1 cellular context compared by ENCODE assay signal in the genomic region with DNA sequence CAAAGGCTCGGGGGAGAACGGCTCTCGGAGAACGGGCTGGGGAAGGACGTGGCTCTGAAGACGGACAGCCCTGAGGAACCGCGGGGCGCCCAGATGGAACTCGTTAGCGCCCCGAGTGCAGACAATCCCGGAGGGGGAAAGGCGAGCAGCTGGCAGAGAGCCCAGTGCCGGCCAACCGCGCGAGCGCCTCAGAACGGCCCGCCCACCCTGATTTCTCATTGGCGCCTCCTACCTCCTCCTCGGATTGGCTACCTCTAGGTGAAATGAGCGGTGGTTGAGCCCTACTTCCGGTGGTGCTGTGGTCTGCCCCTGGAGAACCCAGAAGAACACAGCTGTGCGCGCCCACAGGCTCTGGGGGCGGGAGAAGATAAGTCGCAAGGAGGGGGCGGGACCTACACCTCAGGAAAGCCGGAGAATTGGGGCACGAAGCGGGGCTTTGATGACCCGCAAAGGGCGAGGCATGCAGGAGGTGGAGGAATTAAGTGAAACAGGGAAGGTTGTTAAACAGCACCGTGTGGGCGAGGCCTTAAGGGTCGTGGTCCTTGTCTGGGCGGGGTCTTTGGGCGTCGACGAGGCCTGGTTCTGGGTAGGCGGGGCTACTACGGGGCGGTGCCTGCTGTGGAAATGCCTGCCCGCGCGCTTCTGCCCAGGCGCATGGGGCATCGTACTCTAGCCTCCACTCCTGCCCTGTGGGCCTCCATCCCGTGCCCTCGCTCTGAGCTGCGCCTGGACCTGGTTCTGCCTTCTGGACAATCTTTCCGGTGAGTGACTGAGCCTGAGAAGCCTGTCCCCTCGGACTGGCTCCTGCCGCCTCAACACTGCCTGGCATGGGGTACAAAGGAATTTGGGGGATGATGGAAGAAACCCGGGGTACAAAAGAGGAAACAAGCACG.
TF ChIP-seq lines count a peak whose summit lies in the region.

A gene (plus strand): TSS at position 290 of the 893 bp plus-strand sequence. CDS start 335 bp downstream, at position 625.

TF ChIP-seq in HEK293, 187 proteins besides CTCF, POLR2A, EP300 and RAD21 (continued from another document and continues in another):
- TF ChIP-seq, protein P1, sequence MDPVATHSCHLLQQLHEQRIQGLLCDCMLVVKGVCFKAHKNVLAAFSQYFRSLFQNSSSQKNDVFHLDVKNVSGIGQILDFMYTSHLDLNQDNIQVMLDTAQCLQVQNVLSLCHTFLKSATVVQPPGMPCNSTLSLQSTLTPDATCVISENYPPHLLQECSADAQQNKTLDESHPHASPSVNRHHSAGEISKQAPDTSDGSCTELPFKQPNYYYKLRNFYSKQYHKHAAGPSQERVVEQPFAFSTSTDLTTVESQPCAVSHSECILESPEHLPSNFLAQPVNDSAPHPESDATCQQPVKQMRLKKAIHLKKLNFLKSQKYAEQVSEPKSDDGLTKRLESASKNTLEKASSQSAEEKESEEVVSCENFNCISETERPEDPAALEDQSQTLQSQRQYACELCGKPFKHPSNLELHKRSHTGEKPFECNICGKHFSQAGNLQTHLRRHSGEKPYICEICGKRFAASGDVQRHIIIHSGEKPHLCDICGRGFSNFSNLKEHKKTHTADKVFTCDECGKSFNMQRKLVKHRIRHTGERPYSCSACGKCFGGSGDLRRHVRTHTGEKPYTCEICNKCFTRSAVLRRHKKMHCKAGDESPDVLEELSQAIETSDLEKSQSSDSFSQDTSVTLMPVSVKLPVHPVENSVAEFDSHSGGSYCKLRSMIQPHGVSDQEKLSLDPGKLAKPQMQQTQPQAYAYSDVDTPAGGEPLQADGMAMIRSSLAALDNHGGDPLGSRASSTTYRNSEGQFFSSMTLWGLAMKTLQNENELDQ (tag by site-specific recombination; IDR thresholded peaks at IDR 0.05; ENCODE audit: low read depth), result no peak
- no peak for TF ChIP-seq ZNF292 (tag by site-specific recombination; IDR thresholded peaks at IDR 0.05; ENCODE audit: borderline replicate concordance, low read depth)
- TF ChIP-seq, protein P2, sequence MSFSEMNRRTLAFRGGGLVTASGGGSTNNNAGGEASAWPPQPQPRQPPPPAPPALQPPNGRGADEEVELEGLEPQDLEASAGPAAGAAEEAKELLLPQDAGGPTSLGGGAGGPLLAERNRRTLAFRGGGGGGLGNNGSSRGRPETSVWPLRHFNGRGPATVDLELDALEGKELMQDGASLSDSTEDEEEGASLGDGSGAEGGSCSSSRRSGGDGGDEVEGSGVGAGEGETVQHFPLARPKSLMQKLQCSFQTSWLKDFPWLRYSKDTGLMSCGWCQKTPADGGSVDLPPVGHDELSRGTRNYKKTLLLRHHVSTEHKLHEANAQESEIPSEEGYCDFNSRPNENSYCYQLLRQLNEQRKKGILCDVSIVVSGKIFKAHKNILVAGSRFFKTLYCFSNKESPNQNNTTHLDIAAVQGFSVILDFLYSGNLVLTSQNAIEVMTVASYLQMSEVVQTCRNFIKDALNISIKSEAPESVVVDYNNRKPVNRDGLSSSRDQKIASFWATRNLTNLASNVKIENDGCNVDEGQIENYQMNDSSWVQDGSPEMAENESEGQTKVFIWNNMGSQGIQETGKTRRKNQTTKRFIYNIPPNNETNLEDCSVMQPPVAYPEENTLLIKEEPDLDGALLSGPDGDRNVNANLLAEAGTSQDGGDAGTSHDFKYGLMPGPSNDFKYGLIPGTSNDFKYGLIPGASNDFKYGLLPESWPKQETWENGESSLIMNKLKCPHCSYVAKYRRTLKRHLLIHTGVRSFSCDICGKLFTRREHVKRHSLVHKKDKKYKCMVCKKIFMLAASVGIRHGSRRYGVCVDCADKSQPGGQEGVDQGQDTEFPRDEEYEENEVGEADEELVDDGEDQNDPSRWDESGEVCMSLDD (tag by site-specific recombination; IDR thresholded peaks at IDR 0.05), result peak; percentile 81
- TF ChIP-seq, protein P3, sequence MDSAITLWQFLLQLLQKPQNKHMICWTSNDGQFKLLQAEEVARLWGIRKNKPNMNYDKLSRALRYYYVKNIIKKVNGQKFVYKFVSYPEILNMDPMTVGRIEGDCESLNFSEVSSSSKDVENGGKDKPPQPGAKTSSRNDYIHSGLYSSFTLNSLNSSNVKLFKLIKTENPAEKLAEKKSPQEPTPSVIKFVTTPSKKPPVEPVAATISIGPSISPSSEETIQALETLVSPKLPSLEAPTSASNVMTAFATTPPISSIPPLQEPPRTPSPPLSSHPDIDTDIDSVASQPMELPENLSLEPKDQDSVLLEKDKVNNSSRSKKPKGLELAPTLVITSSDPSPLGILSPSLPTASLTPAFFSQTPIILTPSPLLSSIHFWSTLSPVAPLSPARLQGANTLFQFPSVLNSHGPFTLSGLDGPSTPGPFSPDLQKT (IDR thresholded peaks at IDR 0.05; ENCODE audit: borderline replicate concordance, low read depth, low read length), result no peak
- TF ChIP-seq, protein P4, sequence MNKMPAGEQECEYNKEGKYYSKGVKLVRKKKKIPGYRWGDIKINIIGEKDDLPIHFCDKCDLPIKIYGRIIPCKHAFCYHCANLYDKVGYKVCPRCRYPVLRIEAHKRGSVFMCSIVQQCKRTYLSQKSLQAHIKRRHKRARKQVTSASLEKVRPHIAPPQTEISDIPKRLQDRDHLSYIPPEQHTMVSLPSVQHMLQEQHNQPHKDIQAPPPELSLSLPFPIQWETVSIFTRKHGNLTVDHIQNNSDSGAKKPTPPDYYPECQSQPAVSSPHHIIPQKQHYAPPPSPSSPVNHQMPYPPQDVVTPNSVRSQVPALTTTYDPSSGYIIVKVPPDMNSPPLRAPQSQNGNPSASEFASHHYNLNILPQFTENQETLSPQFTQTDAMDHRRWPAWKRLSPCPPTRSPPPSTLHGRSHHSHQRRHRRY (tag by site-specific recombination; IDR thresholded peaks at IDR 0.05), result no peak
- no peak for TF ChIP-seq ZNF157 (tag by site-specific recombination; IDR thresholded peaks at IDR 0.05)
- peak; percentile 77 for TF ChIP-seq GLIS2 (tag by site-specific recombination; IDR thresholded peaks at IDR 0.05)
- TF ChIP-seq ZNF624 (tag by site-specific recombination; IDR thresholded peaks at IDR 0.05), result no peak
- no peak for TF ChIP-seq ZNF530 (tag by site-specific recombination; IDR thresholded peaks at IDR 0.05; ENCODE audit: low read depth)
- no peak; the same call in 1 of the 2 replicates for TF ChIP-seq OVOL3 (tag by site-specific recombination; IDR thresholded peaks at IDR 0.05)
- TF ChIP-seq ZNF10 (tag by site-specific recombination; IDR thresholded peaks at IDR 0.05), result no peak
- peak; percentile 97 for TF ChIP-seq KLF7 (tag by site-specific recombination; IDR thresholded peaks at IDR 0.05; ENCODE audit: borderline replicate concordance)
- no peak for TF ChIP-seq ZNF37A (tag by site-specific recombination; IDR thresholded peaks at IDR 0.05)
- no peak for TF ChIP-seq ZNF155 (tag by site-specific recombination; IDR thresholded peaks at IDR 0.05)
- TF ChIP-seq ZNF843 (tag by site-specific recombination; IDR thresholded peaks at IDR 0.05), result no peak; the same call in 1 of the 2 replicates
- TF ChIP-seq, protein P5, sequence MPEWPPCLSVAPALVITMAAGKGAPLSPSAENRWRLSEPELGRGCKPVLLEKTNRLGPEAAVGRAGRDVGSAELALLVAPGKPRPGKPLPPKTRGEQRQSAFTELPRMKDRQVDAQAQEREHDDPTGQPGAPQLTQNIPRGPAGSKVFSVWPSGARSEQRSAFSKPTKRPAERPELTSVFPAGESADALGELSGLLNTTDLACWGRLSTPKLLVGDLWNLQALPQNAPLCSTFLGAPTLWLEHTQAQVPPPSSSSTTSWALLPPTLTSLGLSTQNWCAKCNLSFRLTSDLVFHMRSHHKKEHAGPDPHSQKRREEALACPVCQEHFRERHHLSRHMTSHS (tag by site-specific recombination; IDR thresholded peaks at IDR 0.05), result no peak
- TF ChIP-seq ZNF623 (tag by site-specific recombination; IDR thresholded peaks at IDR 0.05), result no peak
- TF ChIP-seq GLIS1 (tag by site-specific recombination; IDR thresholded peaks at IDR 0.05), result peak; percentile 59; the same call in 1 of the 2 replicates
- TF ChIP-seq YY1 (tag by site-specific recombination; IDR thresholded peaks at IDR 0.05), result no peak
- no peak for TF ChIP-seq ZNF510 (tag by site-specific recombination; IDR thresholded peaks at IDR 0.05; ENCODE audit: insufficient replicate concordance)
- peak; percentile 98 for TF ChIP-seq KLF1 (tag by site-specific recombination; IDR thresholded peaks at IDR 0.05)
- TF ChIP-seq ZNF274 (IDR thresholded peaks at IDR 0.05; ENCODE audit: low read length), result no peak
- TF ChIP-seq ZNF274 (tag by site-specific recombination; IDR thresholded peaks at IDR 0.05; ENCODE audit: borderline replicate concordance), result no peak
- TF ChIP-seq, protein P6, sequence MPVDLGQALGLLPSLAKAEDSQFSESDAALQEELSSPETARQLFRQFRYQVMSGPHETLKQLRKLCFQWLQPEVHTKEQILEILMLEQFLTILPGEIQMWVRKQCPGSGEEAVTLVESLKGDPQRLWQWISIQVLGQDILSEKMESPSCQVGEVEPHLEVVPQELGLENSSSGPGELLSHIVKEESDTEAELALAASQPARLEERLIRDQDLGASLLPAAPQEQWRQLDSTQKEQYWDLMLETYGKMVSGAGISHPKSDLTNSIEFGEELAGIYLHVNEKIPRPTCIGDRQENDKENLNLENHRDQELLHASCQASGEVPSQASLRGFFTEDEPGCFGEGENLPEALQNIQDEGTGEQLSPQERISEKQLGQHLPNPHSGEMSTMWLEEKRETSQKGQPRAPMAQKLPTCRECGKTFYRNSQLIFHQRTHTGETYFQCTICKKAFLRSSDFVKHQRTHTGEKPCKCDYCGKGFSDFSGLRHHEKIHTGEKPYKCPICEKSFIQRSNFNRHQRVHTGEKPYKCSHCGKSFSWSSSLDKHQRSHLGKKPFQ (tag by site-specific recombination; IDR thresholded peaks at IDR 0.05), result no peak
- TF ChIP-seq IKZF3 (tag by site-specific recombination; IDR thresholded peaks at IDR 0.05), result peak; percentile 67
- no peak for TF ChIP-seq ZNF140 (tag by site-specific recombination; IDR thresholded peaks at IDR 0.05)
- TF ChIP-seq RBAK (tag by site-specific recombination; IDR thresholded peaks at IDR 0.05), result no peak
- TF ChIP-seq ZNF600 (tag by site-specific recombination; IDR thresholded peaks at IDR 0.05), result peak; percentile 89
- TF ChIP-seq, protein P7, sequence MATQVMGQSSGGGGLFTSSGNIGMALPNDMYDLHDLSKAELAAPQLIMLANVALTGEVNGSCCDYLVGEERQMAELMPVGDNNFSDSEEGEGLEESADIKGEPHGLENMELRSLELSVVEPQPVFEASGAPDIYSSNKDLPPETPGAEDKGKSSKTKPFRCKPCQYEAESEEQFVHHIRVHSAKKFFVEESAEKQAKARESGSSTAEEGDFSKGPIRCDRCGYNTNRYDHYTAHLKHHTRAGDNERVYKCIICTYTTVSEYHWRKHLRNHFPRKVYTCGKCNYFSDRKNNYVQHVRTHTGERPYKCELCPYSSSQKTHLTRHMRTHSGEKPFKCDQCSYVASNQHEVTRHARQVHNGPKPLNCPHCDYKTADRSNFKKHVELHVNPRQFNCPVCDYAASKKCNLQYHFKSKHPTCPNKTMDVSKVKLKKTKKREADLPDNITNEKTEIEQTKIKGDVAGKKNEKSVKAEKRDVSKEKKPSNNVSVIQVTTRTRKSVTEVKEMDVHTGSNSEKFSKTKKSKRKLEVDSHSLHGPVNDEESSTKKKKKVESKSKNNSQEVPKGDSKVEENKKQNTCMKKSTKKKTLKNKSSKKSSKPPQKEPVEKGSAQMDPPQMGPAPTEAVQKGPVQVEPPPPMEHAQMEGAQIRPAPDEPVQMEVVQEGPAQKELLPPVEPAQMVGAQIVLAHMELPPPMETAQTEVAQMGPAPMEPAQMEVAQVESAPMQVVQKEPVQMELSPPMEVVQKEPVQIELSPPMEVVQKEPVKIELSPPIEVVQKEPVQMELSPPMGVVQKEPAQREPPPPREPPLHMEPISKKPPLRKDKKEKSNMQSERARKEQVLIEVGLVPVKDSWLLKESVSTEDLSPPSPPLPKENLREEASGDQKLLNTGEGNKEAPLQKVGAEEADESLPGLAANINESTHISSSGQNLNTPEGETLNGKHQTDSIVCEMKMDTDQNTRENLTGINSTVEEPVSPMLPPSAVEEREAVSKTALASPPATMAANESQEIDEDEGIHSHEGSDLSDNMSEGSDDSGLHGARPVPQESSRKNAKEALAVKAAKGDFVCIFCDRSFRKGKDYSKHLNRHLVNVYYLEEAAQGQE (tag by site-specific recombination; IDR thresholded peaks at IDR 0.05), result no peak
- no peak for TF ChIP-seq ZNF548 (tag by site-specific recombination; IDR thresholded peaks at IDR 0.05)
- peak; percentile 95 for TF ChIP-seq ZNF341 (tag by site-specific recombination; IDR thresholded peaks at IDR 0.05; ENCODE audit: low read depth)
- no peak for TF ChIP-seq ZBTB21 (tag by site-specific recombination; IDR thresholded peaks at IDR 0.05)
- TF ChIP-seq ZNF214 (tag by site-specific recombination; IDR thresholded peaks at IDR 0.05; ENCODE audit: borderline replicate concordance), result no peak
- peak; percentile 73; the same call in 1 of the 2 replicates for TF ChIP-seq ZNF121 (tag by site-specific recombination; IDR thresholded peaks at IDR 0.05)
- peak; percentile 74 for TF ChIP-seq ZIC2 (tag by site-specific recombination; IDR thresholded peaks at IDR 0.05)
- TF ChIP-seq ZNF202 (tag by site-specific recombination; IDR thresholded peaks at IDR 0.05; ENCODE audit: borderline replicate concordance), result no peak
- TF ChIP-seq, protein P8, sequence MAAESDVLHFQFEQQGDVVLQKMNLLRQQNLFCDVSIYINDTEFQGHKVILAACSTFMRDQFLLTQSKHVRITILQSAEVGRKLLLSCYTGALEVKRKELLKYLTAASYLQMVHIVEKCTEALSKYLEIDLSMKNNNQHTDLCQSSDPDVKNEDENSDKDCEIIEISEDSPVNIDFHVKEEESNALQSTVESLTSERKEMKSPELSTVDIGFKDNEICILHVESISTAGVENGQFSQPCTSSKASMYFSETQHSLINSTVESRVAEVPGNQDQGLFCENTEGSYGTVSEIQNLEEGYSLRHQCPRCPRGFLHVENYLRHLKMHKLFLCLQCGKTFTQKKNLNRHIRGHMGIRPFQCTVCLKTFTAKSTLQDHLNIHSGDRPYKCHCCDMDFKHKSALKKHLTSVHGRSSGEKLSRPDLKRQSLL (tag by site-specific recombination; IDR thresholded peaks at IDR 0.05), result peak; percentile 69
- no peak for TF ChIP-seq ZNF670 (tag by site-specific recombination; IDR thresholded peaks at IDR 0.05; ENCODE audit: low read depth)
- no peak for TF ChIP-seq ZNF354C (tag by site-specific recombination; IDR thresholded peaks at IDR 0.05; ENCODE audit: borderline replicate concordance, low read depth)
- no peak for TF ChIP-seq MYNN (tag by site-specific recombination; IDR thresholded peaks at IDR 0.05; ENCODE audit: borderline replicate concordance)
- TF ChIP-seq ZNF114 (tag by site-specific recombination; IDR thresholded peaks at IDR 0.05), result no peak
